In the genomic region with DNA sequence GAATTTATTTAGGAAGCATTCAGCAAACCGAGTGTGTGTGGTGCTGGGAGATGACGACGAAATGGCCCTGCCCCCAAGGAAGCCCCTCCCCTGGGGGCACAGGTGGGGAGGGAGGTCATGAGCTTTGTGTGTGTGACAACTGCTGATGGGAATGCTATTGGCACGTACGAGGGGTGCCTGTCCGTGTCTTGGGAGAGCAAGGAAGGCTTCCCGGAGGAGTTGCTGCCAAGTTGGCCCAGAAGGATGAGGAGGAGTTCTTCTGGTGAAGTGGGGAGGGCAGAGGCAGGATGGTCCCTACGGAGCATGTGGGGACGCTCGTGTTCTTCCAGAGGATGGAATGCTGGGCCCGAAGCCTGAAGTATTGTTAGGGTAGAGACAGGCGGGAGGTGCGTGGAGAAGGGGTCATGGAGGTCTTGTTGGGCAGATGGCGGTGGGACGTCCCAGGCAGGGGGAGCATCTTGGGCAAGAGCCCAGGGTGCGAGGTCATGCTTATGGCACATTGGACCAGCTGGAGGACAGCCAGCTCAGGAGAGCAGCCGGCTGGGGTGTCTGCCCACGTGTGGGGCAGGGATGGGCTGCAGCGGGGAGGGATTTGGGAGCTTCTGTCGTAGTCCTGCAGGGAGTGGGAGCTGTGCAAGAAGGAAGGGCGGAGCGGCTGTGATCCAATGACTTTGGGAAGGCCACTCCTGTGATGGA, we compare ENCODE assay signal across 10 cellular contexts. TPM values are rescaled to one million over a fixed set of nuclear protein-coding genes. Genes with fewer than 3 reads are reported as not detected.
DNase-seq lines count a peak whose midpoint lies in the region; ATAC-seq and TF ChIP-seq lines count a peak whose summit lies in the region.
"Had no signal": no experiment of that assay in that cellular context is flagged by ENCODE, and none has a peak within 500 bp of the region (broad histone marks: within the 10 kb centered on the region; RNA-seq: fewer than 3 reads in every experiment).

No MANE protein-coding gene starts in this region.

- no peak overlapping the region for H3K4me3 ChIP-seq in gastroesophageal sphincter
- H3K4me3 ChIP-seq in skeletal muscle tissue (ENCODE audit: low read length in 3 of 3) = no peak overlapping the region

- POLR2A ChIA-PET in T-cell (lab: Charles Lee) = interaction anchor here in 1 of 2 donors (1.8 kb wide), 1 partner anchor 45 kb away, joined by 5 read pairs; no protein-coding TSS in a partner anchor

- peak; percentile 91 for DNase-seq in Daoy (ENCODE audit: low read depth)
- no peak for DNase-seq in T-cell
- DNase-seq in middle frontal gyrus (ENCODE audit: extremely low spot score, low spot score) = no peak
- no peak for DNase-seq in KG1 (lab: John Stamatoyannopoulos, UW)
- DNase-seq in H4 (ENCODE audit: low spot score) = no peak
- DNase-seq: activated CD4-positive, CD25-positive, alpha-beta regulatory T cell treated with anti-CD3 and anti-CD28 coated beads, Interleukin-2, amount 50 U/mL, for 72 hours; cortex of kidney had no signal

- H3K27me3 Mint-ChIP-seq in T-cell = no peaks in the 10 kb centered on the region

- H3K4me1 ChIP-seq in gastroesophageal sphincter = peaks cover 0 to 55% (median 34%) of the 10 kb centered on the region in 3 donors
- peaks cover 34 to 41% (median 40%) of the 10 kb centered on the region in 3 donors for H3K4me1 ChIP-seq in skeletal muscle tissue (ENCODE audit: control insufficient read depth in 3 of 3, insufficient read depth in 3 of 3, low read length in 3 of 3)

- no peaks in the 10 kb centered on the region for H3K9me3 Mint-ChIP-seq in T-cell

- ATAC-seq in T-cell (replicated peaks in 1 of 4) (no peak), gastroesophageal sphincter (no peak), GM21723 (IDR thresholded peaks at IDR 0.05; ENCODE audit: unreplicated experiment) (no peak)

- H3K27ac ChIP-seq in gastroesophageal sphincter (peak overlapping the region in 3 of 4 donors; percentile 70 to 85 (median 83)), skeletal muscle tissue (ENCODE audit: low read depth, low read length) (peak overlapping the region; percentile 64)

- H3K36me3 Mint-ChIP-seq in T-cell = peaks cover 25% of the 10 kb centered on the region

- H3K36me3 ChIP-seq in gastroesophageal sphincter = peaks cover 0 to 22% of the 10 kb centered on the region in 2 donors
- no peaks in the 10 kb centered on the region for H3K36me3 ChIP-seq in skeletal muscle tissue (ENCODE audit: control insufficient read depth in 3 of 3, insufficient read depth in 3 of 3, low read length in 3 of 3)

- H3K27me3 ChIP-seq in gastroesophageal sphincter (no peaks in the 10 kb centered on the region), skeletal muscle tissue (ENCODE audit: control insufficient read depth in 3 of 3, insufficient read depth in 3 of 3, low read length in 3 of 3) (no peaks in the 10 kb centered on the region)

- peaks cover 40 to 48% (median 40%) of the 10 kb centered on the region in 3 donors for H3K4me1 Mint-ChIP-seq in T-cell

- no peak for TF ChIP-seq CTCF in gastroesophageal sphincter (IDR thresholded peaks at IDR 0.05)

- H3K9me3 ChIP-seq in gastroesophageal sphincter (no peaks in the 10 kb centered on the region), skeletal muscle tissue (ENCODE audit: control insufficient read depth in 3 of 3, low read length in 3 of 3) (no peaks in the 10 kb centered on the region)

- H3K27ac Mint-ChIP-seq in T-cell = peak overlapping the region; percentile 93 to 95

- no peak overlapping the region for H3K9ac ChIP-seq in skeletal muscle tissue (ENCODE audit: low read depth in 1 of 3, low read length in 3 of 3)

- WGBS in gastroesophageal sphincter (ENCODE audit: low coverage in 1 of 2), 2 donors = 76 to 89% methylated on average over 4 to 19 of the region's 22 CpGs

- peak overlapping the region in 1 of 3 donors; percentile 76 for H3K4me3 Mint-ChIP-seq in T-cell

- no peak for TF ChIP-seq EP300 in gastroesophageal sphincter (IDR thresholded peaks at IDR 0.05)

- CTCF ChIA-PET in T-cell (lab: Charles Lee) = interaction anchor here in 1 of 2 donors (1.0 kb wide), 1 partner anchor 44 kb away, joined by 3 read pairs; no protein-coding TSS in a partner anchor

- no peak for TF ChIP-seq POLR2A in gastroesophageal sphincter (IDR thresholded peaks at IDR 0.05)

RNA-seq across cellular contexts. Expression of gene SYNJ2, which starts 46.1 kb away (rescaled TPM):
- total RNA-seq in Daoy (2014; rRNA removed; shearing (Covaris generic)) = 155 and 177 TPM in 2 replicates
- total RNA-seq in T-cell = 10 to 100 TPM; 20.0 to 37.0 (median 22.3) TPM
- 10 to 100 TPM; 19.9 to 27.9 (median 21.6) TPM for total RNA-seq in gastroesophageal sphincter
- total RNA-seq in skeletal muscle tissue = 8.4 TPM
- total RNA-seq in H4 (2014; rRNA removed; shearing (Covaris generic)) = 20.6 and 23.6 TPM in 2 replicates
